In the genomic region with DNA sequence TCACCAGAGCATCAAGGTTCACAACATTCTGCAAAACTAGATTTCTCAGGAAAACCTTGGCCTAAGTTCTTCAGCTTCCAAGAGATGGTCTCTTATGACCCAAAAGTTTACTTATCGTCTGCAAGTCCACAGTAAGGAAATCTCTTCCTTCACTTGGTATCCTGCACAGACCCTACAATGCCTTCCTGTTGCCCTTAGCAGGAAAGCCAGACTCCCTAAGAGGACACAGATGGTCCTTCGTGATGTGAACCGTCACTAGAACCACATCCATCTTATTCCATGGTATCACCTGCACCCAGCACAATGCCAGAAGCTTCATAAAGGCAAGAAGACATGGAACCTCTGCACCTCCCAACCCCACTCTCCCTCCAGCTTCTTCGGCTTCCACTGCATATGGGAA, we compare ENCODE assay signal across 17 cellular contexts. TPM values are rescaled to one million over a fixed set of nuclear protein-coding genes. Genes with fewer than 3 reads are reported as not detected.
DNase-seq lines count a peak whose midpoint lies in the region; ATAC-seq and TF ChIP-seq lines count a peak whose summit lies in the region.
"Had no signal": no experiment of that assay in that cellular context is flagged by ENCODE, and none has a peak within 500 bp of the region (broad histone marks: within the 10 kb centered on the region; RNA-seq: fewer than 3 reads in every experiment).

No MANE protein-coding gene starts in this region.

- H3K9me3 Mint-ChIP-seq in CD4-positive, CD25-positive, alpha-beta regulatory T cell = no peaks in the 10 kb centered on the region
- no peaks in the 10 kb centered on the region for H3K9me3 Mint-ChIP-seq in endothelial cell (ENCODE audit: unreplicated experiment)
- H3K9me3 Mint-ChIP-seq: CD4-positive, alpha-beta T cell; HFFc6 had no signal

- H3K36me3 Mint-ChIP-seq in CD4-positive, CD25-positive, alpha-beta regulatory T cell = peaks cover 30% of the 10 kb centered on the region
- peaks cover 7% of the 10 kb centered on the region for H3K36me3 Mint-ChIP-seq in endothelial cell (ENCODE audit: low read depth, unreplicated experiment)

- no peak overlapping the region for H3K4me3 ChIP-seq in CD4-positive, CD25-positive, alpha-beta regulatory T cell (ENCODE audit: low read depth, low read length)
- no peak overlapping the region for H3K4me3 ChIP-seq in SJCRH30
- H3K4me3 ChIP-seq: BLaER1, HAP-1 had no signal

- peaks cover 17% of the 10 kb centered on the region for H3K36me3 ChIP-seq in CD4-positive, CD25-positive, alpha-beta regulatory T cell (ENCODE audit: control insufficient read depth, insufficient read depth, low read length)
- H3K36me3 ChIP-seq in SJCRH30 = no peaks in the 10 kb centered on the region; the same call in 1 of the 2 replicates

- H3K4me3 Mint-ChIP-seq in CD4-positive, CD25-positive, alpha-beta regulatory T cell = no peak overlapping the region
- H3K4me3 Mint-ChIP-seq in endothelial cell (ENCODE audit: unreplicated experiment) = no peak overlapping the region
- H3K4me3 Mint-ChIP-seq: B cell; CD4-positive, alpha-beta T cell; HFFc6 had no signal

- no peak overlapping the region for H3K27ac ChIP-seq in CD4-positive, CD25-positive, alpha-beta regulatory T cell (ENCODE audit: insufficient read depth, low read length, poor library complexity, severe bottlenecking)
- no peak overlapping the region for H3K27ac ChIP-seq in SJCRH30
- H3K27ac ChIP-seq: BLaER1, C4-2B had no signal

- peaks cover 6 to 14% (median 6%) of the 10 kb centered on the region in 4 donors for H3K4me1 Mint-ChIP-seq in CD4-positive, CD25-positive, alpha-beta regulatory T cell
- peaks cover 36% of the 10 kb centered on the region for H3K4me1 Mint-ChIP-seq in endothelial cell (ENCODE audit: unreplicated experiment)
- H3K4me1 Mint-ChIP-seq: B cell had no signal

- no peak for DNase-seq in CD4-positive, CD25-positive, alpha-beta regulatory T cell
- no peak for DNase-seq in endothelial cell (ENCODE audit: low spot score)
- DNase-seq in pulmonary artery endothelial cell (ENCODE audit: low read depth, low spot score) = peak; percentile 7
- DNase-seq in ecto neural progenitor cell (ENCODE audit: low spot score) = no peak
- DNase-seq in SJCRH30 = no peak
- no peak for DNase-seq in GM10266 (ENCODE audit: extremely low spot score)
- DNase-seq: Calu3; CD4-positive, alpha-beta T cell; COR-L47; DMS79 treated with DMSO at 0.1 percent for 48 hours; GF-D8; GOT3; HFFc6 had no signal

- H3K27me3 ChIP-seq in CD4-positive, CD25-positive, alpha-beta regulatory T cell (ENCODE audit: control insufficient read depth, insufficient read depth, low read length) = no peaks in the 10 kb centered on the region
- H3K27me3 ChIP-seq in SJCRH30 = no peaks in the 10 kb centered on the region
- H3K27me3 ChIP-seq: BLaER1 had no signal

- no peaks in the 10 kb centered on the region for H3K27me3 Mint-ChIP-seq in CD4-positive, CD25-positive, alpha-beta regulatory T cell
- peaks cover 2% of the 10 kb centered on the region for H3K27me3 Mint-ChIP-seq in endothelial cell (ENCODE audit: unreplicated experiment)
- H3K27me3 Mint-ChIP-seq: B cell; CD4-positive, alpha-beta T cell had no signal

- H3K27ac Mint-ChIP-seq in CD4-positive, CD25-positive, alpha-beta regulatory T cell = peak overlapping the region; percentile 16 to 79 (median 67)
- H3K27ac Mint-ChIP-seq in endothelial cell (ENCODE audit: unreplicated experiment) = peak overlapping the region; percentile 54
- H3K27ac Mint-ChIP-seq: B cell; CD4-positive, alpha-beta T cell; HFFc6 had no signal

- no peaks in the 10 kb centered on the region for H3K9me3 ChIP-seq in CD4-positive, CD25-positive, alpha-beta regulatory T cell (ENCODE audit: control insufficient read depth in 2 of 2, low read length in 2 of 2)
- H3K9me3 ChIP-seq in SJCRH30 (replicated peaks) = no peaks in the 10 kb centered on the region
- H3K9me3 ChIP-seq: BLaER1, HAP-1 had no signal

- H3K4me1 ChIP-seq in CD4-positive, CD25-positive, alpha-beta regulatory T cell (ENCODE audit: control insufficient read depth, insufficient read depth, low read length, poor library complexity, severe bottlenecking) = no peaks in the 10 kb centered on the region
- H3K4me1 ChIP-seq in SJCRH30 = no peaks in the 10 kb centered on the region; the same call in 1 of the 2 replicates
- H3K4me1 ChIP-seq: BLaER1, HAP-1 had no signal

- TF ChIP-seq CTCF in endothelial cell (IDR thresholded peaks at IDR 0.05; ENCODE audit: unreplicated experiment) (no peak), GM10266 (IDR thresholded peaks at IDR 0.05; ENCODE audit: control insufficient read depth, insufficient read depth, low read depth, missing control alignments) (no peak)

- no peak for ATAC-seq in CD4-positive, CD25-positive, alpha-beta regulatory T cell (ENCODE audit: low read depth in 2 of 2)

RNA-seq across cellular contexts. Expression of a gene that starts 34.1 kb away (rescaled TPM):
- total RNA-seq in CD4-positive, CD25-positive, alpha-beta regulatory T cell = 78.1 TPM
- polyA plus RNA-seq in CD4-positive, CD25-positive, alpha-beta regulatory T cell = 100 to 1,000 TPM; 158 to 210 (median 173) TPM
- total RNA-seq in endothelial cell (ENCODE audit: unreplicated experiment) = 51.1 TPM
- total RNA-seq in pulmonary artery endothelial cell = 50.1 and 67.4 TPM in 2 replicates
- 79.0 and 85.1 TPM in 2 replicates for total RNA-seq in SJCRH30 (2014; rRNA removed; shearing (Covaris generic))

RNA-seq across cellular contexts. Expression of a gene that starts 34.4 kb away (rescaled TPM):
- 13.5 TPM for total RNA-seq in CD4-positive, CD25-positive, alpha-beta regulatory T cell
- 10 to 100 TPM in 1 of 4 donors, 1 to 10 TPM in 3; 3.4 to 11.6 (median 6.8) TPM for polyA plus RNA-seq in CD4-positive, CD25-positive, alpha-beta regulatory T cell
- 17.0 TPM for total RNA-seq in endothelial cell (ENCODE audit: unreplicated experiment)
- total RNA-seq in pulmonary artery endothelial cell = 43.7 and 81.7 TPM in 2 replicates
- 77.4 and 88.0 TPM in 2 replicates for total RNA-seq in SJCRH30 (2014; rRNA removed; shearing (Covaris generic))
